ENCODE assay signal across 14 cellular contexts in genomic region chr19:46946611-46947238, GRCh38.
A peak's percentile ranks its signal among the peaks of the same experiment; 100 is the strongest.
DNase-seq lines count a peak whose midpoint lies in the region; ATAC-seq and TF ChIP-seq lines count a peak whose summit lies in the region.
"Had no signal": no experiment of that assay in that cellular context is flagged by ENCODE, and none has a peak within 500 bp of the region (broad histone marks: within the 10 kb centered on the region; RNA-seq: fewer than 3 reads in every experiment).

No MANE protein-coding gene starts in this region.

- H3K27me3 ChIP-seq in colonic mucosa, result no peaks in the 10 kb centered on the region
- no peaks in the 10 kb centered on the region for H3K27me3 ChIP-seq in tibial artery
- no peaks in the 10 kb centered on the region for H3K27me3 ChIP-seq in CD8-positive, alpha-beta T cell (ENCODE audit: insufficient read depth, low read length)
- H3K27me3 ChIP-seq: esophagus squamous epithelium, SJSA1 had no signal

- ATAC-seq in T-helper 17 cell (no peak), HG03175 (IDR thresholded peaks at IDR 0.05; ENCODE audit: unreplicated experiment) (no peak)
- no peak for ATAC-seq in CD8-positive, alpha-beta T cell
- ATAC-seq: activated CD4-positive, CD25-positive, alpha-beta regulatory T cell treated with anti-CD3 and anti-CD28 coated beads, Interleukin-2, amount 50 U/mL, for 24 hours had no signal

- CTCF ChIA-PET in CD8-positive, alpha-beta T cell (lab: Charles Lee), result interaction anchor here (1.0 to 4.9 kb wide), 3 partner anchors 8 to 44 kb away, joined by 3 to 16 read pairs (median 4); no protein-coding TSS in a partner anchor

- no peaks in the 10 kb centered on the region for H3K27me3 Mint-ChIP-seq in T-helper 17 cell
- no peaks in the 10 kb centered on the region for H3K27me3 Mint-ChIP-seq in CD8-positive, alpha-beta T cell (ENCODE audit: low read depth)

- TF ChIP-seq CTCF in colonic mucosa (IDR thresholded peaks at IDR 0.05), result no peak
- no peak for TF ChIP-seq CTCF in tibial artery (IDR thresholded peaks at IDR 0.05)
- TF ChIP-seq CTCF in CD8-positive, alpha-beta T cell (IDR thresholded peaks at IDR 0.05), result no peak

- H3K9me3 Mint-ChIP-seq in CD8-positive, alpha-beta T cell, result no peaks in the 10 kb centered on the region

- DNase-seq in T-helper 17 cell, result no peak
- no peak for DNase-seq in colonic mucosa
- DNase-seq in mucosa of gallbladder (ENCODE audit: low spot score), result peak; percentile 47
- no peak for DNase-seq in tibial artery
- no peak for DNase-seq in activated effector memory CD4-positive, alpha-beta T cell treated with anti-CD3 and anti-CD28 coated beads, Interleukin-2, amount 50 U/mL, for 16 hours
- no peak for DNase-seq in CD8-positive, alpha-beta T cell
- DNase-seq: DMS79, esophagus squamous epithelium, mesendoderm, NCI-H1092, NCI-H69 had no signal

- H3K27ac ChIP-seq in colonic mucosa (peak overlapping the region; percentile 79), tibial artery (peak overlapping the region; percentile 87 to 88)
- no peak overlapping the region for H3K27ac ChIP-seq in CD8-positive, alpha-beta T cell (ENCODE audit: low read depth, low read length)
- H3K27ac ChIP-seq: SJSA1 had no signal

- peaks cover 7% of the 10 kb centered on the region for H3K36me3 Mint-ChIP-seq in T-helper 17 cell (ENCODE audit: low read depth)
- peaks cover 36% of the 10 kb centered on the region for H3K36me3 Mint-ChIP-seq in CD8-positive, alpha-beta T cell

- no peak overlapping the region for H3K4me3 ChIP-seq in colonic mucosa
- no peak overlapping the region for H3K4me3 ChIP-seq in tibial artery
- H3K4me3 ChIP-seq in CD8-positive, alpha-beta T cell (ENCODE audit: low read depth, low read length), result no peak overlapping the region
- H3K4me3 ChIP-seq: esophagus squamous epithelium, SJSA1 had no signal

- H3K36me3 ChIP-seq in colonic mucosa, result no peaks in the 10 kb centered on the region
- no peaks in the 10 kb centered on the region for H3K36me3 ChIP-seq in tibial artery
- peaks cover 4% of the 10 kb centered on the region for H3K36me3 ChIP-seq in CD8-positive, alpha-beta T cell (ENCODE audit: insufficient read depth, low read length)

- POLR2A ChIA-PET in CD8-positive, alpha-beta T cell (lab: Charles Lee), result interaction anchor here (0.6 to 0.9 kb wide), 2 partner anchors 10 to 1241 kb away, joined by 3 to 4 read pairs; no protein-coding TSS in a partner anchor

- intact Hi-C loops in colonic mucosa (cut with DNase I) (no loop called here), tibial artery (cut with DNase I; ENCODE audit: low total_unique reads) (loop anchor here (10.0 kb wide), 1 partner anchor 82 kb away; the partner anchor contains the start of gene ARHGAP35)
- intact Hi-C loops in CD8-positive, alpha-beta T cell (cut with DNase I, micrococcal nuclease), result no loop called here

- H3K4me1 Mint-ChIP-seq in T-helper 17 cell, result peaks cover 47% of the 10 kb centered on the region
- peaks cover 44% of the 10 kb centered on the region for H3K4me1 Mint-ChIP-seq in CD8-positive, alpha-beta T cell (ENCODE audit: low read depth)

- H3K4me3 Mint-ChIP-seq in T-helper 17 cell, result no peak overlapping the region
- no peak overlapping the region for H3K4me3 Mint-ChIP-seq in CD8-positive, alpha-beta T cell

- H3K4me1 ChIP-seq in colonic mucosa (peaks cover 14% of the 10 kb centered on the region), tibial artery (peaks cover 0 to 84% (median 71%) of the 10 kb centered on the region in 4 donors)
- no peaks in the 10 kb centered on the region for H3K4me1 ChIP-seq in CD8-positive, alpha-beta T cell (ENCODE audit: insufficient read depth, low read length)

- H3K9ac ChIP-seq in colonic mucosa (ENCODE audit: low read depth in 2 of 2, low read length in 2 of 2), result peak overlapping the region in 1 of 2 donors; percentile 75

- H3K27ac Mint-ChIP-seq in T-helper 17 cell, result peak overlapping the region; percentile 61
- no peak overlapping the region for H3K27ac Mint-ChIP-seq in CD8-positive, alpha-beta T cell

- H3K9me3 ChIP-seq in T-helper 17 cell (ENCODE audit: control insufficient read depth, low read length, poor library complexity, severe bottlenecking), result no peaks in the 10 kb centered on the region
- H3K9me3 ChIP-seq in colonic mucosa, result no peaks in the 10 kb centered on the region
- no peaks in the 10 kb centered on the region for H3K9me3 ChIP-seq in tibial artery
- H3K9me3 ChIP-seq in CD8-positive, alpha-beta T cell (ENCODE audit: low read length), result no peaks in the 10 kb centered on the region
- H3K9me3 ChIP-seq: esophagus squamous epithelium, SJSA1 had no signal
